Comparison of ENCODE assay signal across 17 cellular contexts in genomic region chr13:112144616-112145220, GRCh38.
DNase-seq lines count a peak whose midpoint lies in the region; ATAC-seq, FAIRE-seq and TF ChIP-seq lines count a peak whose summit lies in the region.
"Had no signal": no experiment of that assay in that cellular context is flagged by ENCODE, and none has a peak within 500 bp of the region (broad histone marks: within the 10 kb centered on the region; RNA-seq: fewer than 3 reads in every experiment).

No MANE protein-coding gene starts in this region.

- no peaks in the 10 kb centered on the region for H3K27me3 ChIP-seq in astrocyte (ENCODE audit: insufficient read depth, low read length)
- H3K27me3 ChIP-seq: MG63 had no signal

- peaks cover 3% of the 10 kb centered on the region for H3K9me3 Mint-ChIP-seq in astrocyte (ENCODE audit: unreplicated experiment)

- no peak overlapping the region for H2AFZ ChIP-seq in astrocyte (ENCODE audit: low read depth, low read length)
- H2AFZ ChIP-seq: PC-9 had no signal

- H3K4me1 Mint-ChIP-seq in astrocyte (ENCODE audit: low read depth, unreplicated experiment), result peaks cover 7% of the 10 kb centered on the region
- H3K4me1 Mint-ChIP-seq: CD4-positive, CD25-positive, alpha-beta regulatory T cell had no signal

- no peak overlapping the region for H3K4me3 ChIP-seq in astrocyte (ENCODE audit: insufficient read depth, low read depth, low read length)
- H3K4me3 ChIP-seq: MG63, PC-9 had no signal

- no peaks in the 10 kb centered on the region for H3K79me2 ChIP-seq in astrocyte (ENCODE audit: insufficient read depth, low read length)

- no peaks in the 10 kb centered on the region for H3K36me3 Mint-ChIP-seq in astrocyte (ENCODE audit: low read depth, unreplicated experiment)
- H3K36me3 Mint-ChIP-seq: CD4-positive, CD25-positive, alpha-beta regulatory T cell had no signal

- no peak overlapping the region for H3K4me3 Mint-ChIP-seq in astrocyte (ENCODE audit: unreplicated experiment)
- H3K4me3 Mint-ChIP-seq: CD4-positive, CD25-positive, alpha-beta regulatory T cell had no signal

- H3K4me2 ChIP-seq in astrocyte (ENCODE audit: low read length), result no peak overlapping the region
- H3K4me2 ChIP-seq: PC-9 had no signal

- peaks cover 54% of the 10 kb centered on the region for H3K27me3 Mint-ChIP-seq in astrocyte (ENCODE audit: low read depth, unreplicated experiment)

- no peak for FAIRE-seq in astrocyte (lab: Jason Lieb, UNC)

- peak; percentile 27 for DNase-seq in cardiac septum (ENCODE audit: low spot score)
- no peak for DNase-seq in left cardiac atrium
- DNase-seq in astrocyte (ENCODE audit: low read depth), result no peak
- peak; percentile 14 for DNase-seq in kidney tubule cell (ENCODE audit: low spot score)
- no peak for DNase-seq in left colon
- DNase-seq: CD4-positive, CD25-positive, alpha-beta regulatory T cell; Karpas-422; MG63; NCI-H1417; NCI-H187 treated with DMSO at 0.1 percent for 48 hours; NCI-H2107; NCI-H69; SIG-M5 had no signal

- H3K27ac Mint-ChIP-seq in astrocyte (ENCODE audit: unreplicated experiment), result peak overlapping the region; percentile 2
- H3K27ac Mint-ChIP-seq: CD4-positive, CD25-positive, alpha-beta regulatory T cell had no signal

- intact Hi-C loops in cardiac septum (cut with DNase I) (no loop called here), left cardiac atrium (cut with DNase I) (no loop called here), left colon (cut with DNase I, micrococcal nuclease) (no loop called here)

- no peak for TF ChIP-seq CTCF in astrocyte (IDR thresholded peaks at IDR 0.05; ENCODE audit: insufficient read depth, low read depth, low read length)

- ATAC-seq in left cardiac atrium, result no peak
- ATAC-seq in HG03045 (IDR thresholded peaks at IDR 0.05; ENCODE audit: unreplicated experiment), result no peak
- ATAC-seq in GM18870 (IDR thresholded peaks at IDR 0.05; ENCODE audit: unreplicated experiment), result no peak
- ATAC-seq in left colon, result no peak

- no peaks in the 10 kb centered on the region for H4K20me1 ChIP-seq in astrocyte (ENCODE audit: insufficient read depth, low read length)

- H3K9me3 ChIP-seq in astrocyte (ENCODE audit: insufficient read depth, low read depth, low read length), result no peaks in the 10 kb centered on the region
- H3K9me3 ChIP-seq: MG63 had no signal

- H3K27ac ChIP-seq in astrocyte (ENCODE audit: low read depth, low read length), result no peak overlapping the region
- H3K27ac ChIP-seq: PC-9, RWPE1 had no signal

- H3K4me1 ChIP-seq in astrocyte (ENCODE audit: insufficient read depth, low read length), result no peaks in the 10 kb centered on the region

- H3K36me3 ChIP-seq in astrocyte (ENCODE audit: insufficient read depth, low read length), result no peaks in the 10 kb centered on the region
- H3K36me3 ChIP-seq: MG63 had no signal

- no peak overlapping the region for H3K9ac ChIP-seq in astrocyte (ENCODE audit: low read length)

Comparison
In these comparisons a context has a peak if more than half of its experiments do, and no peak if none do; other contexts are left out.
1. DNase-seq: peak in cardiac septum (single experiment) and kidney tubule cell (single experiment); none in left cardiac atrium (single experiment), astrocyte (single experiment) and left colon (0 of 2).